Comparison of ENCODE assay signal across 10 cellular contexts in the genomic region with DNA sequence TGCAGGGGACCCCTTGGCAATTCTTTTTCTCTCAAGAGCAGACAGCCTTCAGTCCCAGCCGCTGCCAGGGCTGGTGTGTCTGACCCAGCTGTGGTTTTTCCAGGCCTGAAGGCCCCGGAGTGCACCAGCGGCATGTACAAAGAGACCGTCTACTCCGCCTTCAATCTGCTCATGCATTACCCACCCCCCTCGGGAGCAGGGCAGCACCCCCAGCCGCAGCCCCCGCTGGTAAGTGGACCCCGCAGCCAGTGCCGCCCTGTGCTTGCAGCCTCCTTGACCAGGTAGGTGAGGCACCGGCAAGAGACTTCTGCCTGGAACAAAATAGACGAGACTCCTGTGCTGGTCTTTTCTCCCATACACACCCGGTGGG. TPM values are rescaled to one million over a fixed set of nuclear protein-coding genes. Genes with fewer than 3 reads are reported as not detected.
DNase-seq lines count a peak whose midpoint lies in the region; ATAC-seq, FAIRE-seq and TF ChIP-seq lines count a peak whose summit lies in the region.
"Had no signal": no experiment of that assay in that cellular context is flagged by ENCODE, and none has a peak within 500 bp of the region (broad histone marks: within the 10 kb centered on the region; RNA-seq: fewer than 3 reads in every experiment).

No MANE protein-coding gene starts in this region.

- TF ChIP-seq CTCF in HepG2 (CRISPR knock-in tag; IDR thresholded peaks at IDR 0.05), result no peak
- no peak for TF ChIP-seq CTCF in right lobe of liver (IDR thresholded peaks at IDR 0.05)
- no peak for TF ChIP-seq CTCF in mucosa of descending colon (IDR thresholded peaks at IDR 0.05)

- H3K27me3 ChIP-seq in HepG2 (ENCODE audit: control insufficient read depth in 1 of 2, insufficient read depth in 2 of 2, low read length in 2 of 2), result peaks cover 2 to 22% of the 10 kb centered on the region in 2 experiments; a peak in 3 of 5 replicates
- H3K27me3 ChIP-seq in right lobe of liver, result no peaks in the 10 kb centered on the region

- peak overlapping the region; percentile 93 for H3K27ac Mint-ChIP-seq in activated naive CD8-positive, alpha-beta T cell treated with anti-CD3 and anti-CD28 coated beads, Interleukin-2, amount 10 ng/mL, durations not matched to agents 7 days and 5 days

- H3K9ac ChIP-seq in HepG2 (ENCODE audit: insufficient read depth, low read depth, low read length), result peak overlapping the region; percentile 75; the same call in 1 of the 2 replicates

- TF ChIP-seq EP300 in HepG2 (IDR thresholded peaks at IDR 0.05; ENCODE audit: low read depth in 2 of 2, low read length in 2 of 2) (no peak), HepG2 (CRISPR knock-in tag; IDR thresholded peaks at IDR 0.05; ENCODE audit: borderline replicate concordance) (no peak)

- no peaks in the 10 kb centered on the region for H3K9me3 Mint-ChIP-seq in activated naive CD8-positive, alpha-beta T cell treated with anti-CD3 and anti-CD28 coated beads, Interleukin-2, amount 10 ng/mL, durations not matched to agents 7 days and 5 days

- H3K4me1 ChIP-seq in HepG2 (ENCODE audit: insufficient read depth, low read length) (peaks cover 64% of the 10 kb centered on the region), right lobe of liver (peaks cover 0 to 8% (median 2%) of the 10 kb centered on the region in 4 donors), mucosa of descending colon (ENCODE audit: low read depth) (peaks cover 15% of the 10 kb centered on the region)

- ATAC-seq in HepG2, result 0 out of 3 replicates have a peak, but pooled peaks have one; percentile 2
- ATAC-seq in right lobe of liver, result no peak
- no peak for ATAC-seq in activated naive CD8-positive, alpha-beta T cell treated with anti-CD3 and anti-CD28 coated beads, Interleukin-2, amount 10 ng/mL, durations not matched to agents 7 days and 5 days (ENCODE audit: low read depth)
- no peak for ATAC-seq in mucosa of descending colon
- ATAC-seq in HG03571 (IDR thresholded peaks at IDR 0.05; ENCODE audit: unreplicated experiment), result no peak
- no peak for ATAC-seq in GM21825 (IDR thresholded peaks at IDR 0.05; ENCODE audit: unreplicated experiment)

- H3K27me3 Mint-ChIP-seq in activated naive CD8-positive, alpha-beta T cell treated with anti-CD3 and anti-CD28 coated beads, Interleukin-2, amount 10 ng/mL, durations not matched to agents 7 days and 5 days, result no peaks in the 10 kb centered on the region

- no peaks in the 10 kb centered on the region for H3K9me3 ChIP-seq in HepG2 (ENCODE audit: low read length)
- H3K9me3 ChIP-seq in right lobe of liver, result no peaks in the 10 kb centered on the region
- H3K9me3 ChIP-seq in mucosa of descending colon, result no peaks in the 10 kb centered on the region

- DNase-seq in HepG2 (ENCODE audit: low spot score), result no peak
- no peak for DNase-seq in right lobe of liver
- peak; percentile 51 for DNase-seq in activated naive CD8-positive, alpha-beta T cell treated with anti-CD3 and anti-CD28 coated beads, Interleukin-2, amount 10 ng/mL, durations not matched to agents 7 days and 5 days
- DNase-seq in mucosa of descending colon, result peak in 2 of 3 donors; percentile 48 to 59
- DNase-seq in COR-L47 (lab: John Stamatoyannopoulos, UW), result no peak
- no peak for DNase-seq in NOMO-1 (lab: John Stamatoyannopoulos, UW; ENCODE audit: unreplicated experiment in 2 of 2)
- DNase-seq: DMS79 treated with DMSO at 0.1 percent for 48 hours, NCI-H2081 treated with DMSO at 0.1 percent for 48 hours had no signal

- BruUV-seq in HepG2 (replicated peaks; lab: Mats Ljungman, UMichigan), result no TSS peak

- H3K36me3 ChIP-seq in HepG2 (replicated peaks in 1 of 2; ENCODE audit: control insufficient read depth in 1 of 2, insufficient read depth in 2 of 2, low read length in 2 of 2) (peaks cover 3 to 12% of the 10 kb centered on the region in 2 experiments; a peak in 3 of 5 replicates), right lobe of liver (no peaks in the 10 kb centered on the region), mucosa of descending colon (ENCODE audit: low read depth) (no peaks in the 10 kb centered on the region)

- peak overlapping the region; percentile 77 for H3K4me3 Mint-ChIP-seq in activated naive CD8-positive, alpha-beta T cell treated with anti-CD3 and anti-CD28 coated beads, Interleukin-2, amount 10 ng/mL, durations not matched to agents 7 days and 5 days

- peak overlapping the region; percentile 77 for H3K4me2 ChIP-seq in HepG2 (ENCODE audit: low read depth, low read length)

- TF ChIP-seq POLR2A in HepG2 (IDR thresholded peaks at IDR 0.05; ENCODE audit: insufficient read depth in 1 of 2, low read depth in 2 of 2, low read length in 2 of 2) (no peak), right lobe of liver (IDR thresholded peaks at IDR 0.05) (no peak)

- in situ Hi-C loops in HepG2 (cut with HindIII; ENCODE audit: extremely low pct_ligation_motif_present, low pct_unique_long_range_greater_than_20kb), result no loop called here

- peaks cover 65% of the 10 kb centered on the region for H3K4me1 Mint-ChIP-seq in activated naive CD8-positive, alpha-beta T cell treated with anti-CD3 and anti-CD28 coated beads, Interleukin-2, amount 10 ng/mL, durations not matched to agents 7 days and 5 days

- 61% methylated on average over 6 of the region's 13 CpGs for WGBS in HepG2 (ENCODE audit: low lambda C conversion rate)
- WGBS in right lobe of liver (ENCODE audit: insufficient coverage, low coverage, low lambda C conversion rate, missing lambda C conversion rate), result 61% methylated on average over 5 of the region's 13 CpGs

- POLR2A ChIA-PET in HepG2 (lab: Yijun Ruan, JAX), result interaction anchor here (0.9 to 3.9 kb wide), 4 partner anchors 16 to 62 kb away, joined by 3 to 40 read pairs (median 6); no protein-coding TSS in a partner anchor
- POLR2A ChIA-PET in activated naive CD8-positive, alpha-beta T cell treated with anti-CD3 and anti-CD28 coated beads, Interleukin-2, amount 10 ng/mL, durations not matched to agents 7 days and 5 days (lab: Charles Lee), result interaction anchor here (0.8 to 10.5 kb wide), 5 partner anchors 10 to 24 kb away, joined by 3 to 174 read pairs (median 16); no protein-coding TSS in a partner anchor

- H3K36me3 Mint-ChIP-seq in activated naive CD8-positive, alpha-beta T cell treated with anti-CD3 and anti-CD28 coated beads, Interleukin-2, amount 10 ng/mL, durations not matched to agents 7 days and 5 days, result peaks cover 26% of the 10 kb centered on the region

- CTCF ChIA-PET in HepG2 (lab: Yijun Ruan, JAX; ENCODE audit: low intra/inter-chr PET ratio, low total read pairs), result interaction anchor here (1.0 kb wide), 1 partner anchor 76 kb away, joined by 4 read pairs; no protein-coding TSS in a partner anchor

- H3K4me3 ChIP-seq in HepG2 (replicated peaks in 1 of 3; ENCODE audit: insufficient read depth in 1 of 3, low read depth in 2 of 3, low read length in 3 of 3) (peak overlapping the region; percentile 68 to 80 (median 78); a peak in 5 of 6 replicates), right lobe of liver (peak overlapping the region in 1 of 3 donors; percentile 46), mucosa of descending colon (no peak overlapping the region)

- no peak for TF ChIP-seq RAD21 in HepG2 (CRISPR knock-in tag; IDR thresholded peaks at IDR 0.05)

- intact Hi-C loops in HepG2 (cut with micrococcal nuclease; ENCODE audit: unreplicated experiment) (no loop called here), right lobe of liver (cut with DNase I) (no loop called here), mucosa of descending colon (cut with DNase I, micrococcal nuclease) (no loop called here)

- no peak for FAIRE-seq in HepG2 (lab: Jason Lieb, UNC)

- no peaks in the 10 kb centered on the region for H4K20me1 ChIP-seq in HepG2 (ENCODE audit: insufficient read depth, low read length)

- no peak overlapping the region for H2AFZ ChIP-seq in HepG2 (ENCODE audit: low read length)

- peaks cover 2% of the 10 kb centered on the region for H3K79me2 ChIP-seq in HepG2 (ENCODE audit: insufficient read depth, low read length)

- H3K27ac ChIP-seq in HepG2 (ENCODE audit: extremely low read length, insufficient read depth, low read length), result no peak overlapping the region
- H3K27ac ChIP-seq in right lobe of liver, result no peak overlapping the region

TF ChIP-seq in HepG2, 621 proteins besides CTCF, POLR2A, EP300 and RAD21 (continues in another document):
- TF ChIP-seq HMGA1 (CRISPR knock-in tag; conservative IDR thresholded peaks at IDR 0.05) (no peak), ZMYM4 (CRISPR knock-in tag; IDR thresholded peaks at IDR 0.05) (no peak), XRCC5 (optimal IDR thresholded peaks at IDR 0.05; ENCODE audit: low read length) (no peak)

RNA-seq across cellular contexts. Expression of gene TCF7, which starts 1.3 kb away (rescaled TPM):
- total RNA-seq in HepG2 (2016; rRNA removed; fragmentation: Illumina TruSeq; extraction: Trizol) (6.8 and 7.9 TPM in 2 replicates), right lobe of liver (1 to 10 TPM; 2.0 to 3.8 (median 2.7) TPM), mucosa of descending colon (1 to 10 TPM; 1.9 to 6.8 (median 4.4) TPM)
- total RNA-seq in HepG2 (2016; cell fraction: cytosol; rRNA removed; fragmentation: Illumina TruSeq; extraction: Trizol; ENCODE audit: low read depth), result 5.3 and 5.4 TPM in 2 replicates
- total RNA-seq in HepG2 (2016; cell fraction: insoluble cytoplasmic fraction; rRNA removed; fragmentation: Illumina TruSeq; extraction: Trizol), result 7.1 and 8.8 TPM in 2 replicates
- 15.7 and 15.8 TPM in 2 replicates for total RNA-seq in HepG2 (2016; cell fraction: membrane; rRNA removed; fragmentation: Illumina TruSeq; extraction: Trizol)
- 10.0 and 10.9 TPM in 2 replicates for total RNA-seq in HepG2 (2016; cell fraction: nucleus; rRNA removed; fragmentation: Illumina TruSeq; extraction: Trizol)
- 6.3 and 9.0 TPM in 2 replicates for polyA plus RNA-seq in HepG2 (2011; rRNA removed)
- 4.8 and 5.8 TPM in 2 replicates for polyA plus RNA-seq in HepG2 (2011; cell fraction: cytosol; rRNA removed)
- 7.5 and 7.7 TPM in 2 replicates for polyA plus RNA-seq in HepG2 (2011; cell fraction: nucleus; rRNA removed)
- polyA plus RNA-seq in HepG2 (2012), result 8.6 and 11.4 TPM in 2 replicates
- polyA plus RNA-seq in HepG2 (2016; cell fraction: cytosol; fragmentation: Illumina TruSeq; extraction: Trizol; ENCODE audit: low read depth), result 21.6 and 22.8 TPM in 2 replicates
- 21.8 and 29.7 TPM in 2 replicates for polyA plus RNA-seq in HepG2 (2016; cell fraction: insoluble cytoplasmic fraction; fragmentation: Illumina TruSeq; extraction: Trizol; ENCODE audit: low read depth)
- 44.0 and 50.2 TPM in 2 replicates for polyA plus RNA-seq in HepG2 (2016; cell fraction: membrane; fragmentation: Illumina TruSeq; extraction: Trizol; ENCODE audit: low read depth)
- 25.7 and 28.7 TPM in 2 replicates for polyA plus RNA-seq in HepG2 (2016; cell fraction: nucleus; fragmentation: Illumina TruSeq; extraction: Trizol; ENCODE audit: insufficient read depth, low read depth)
- 0.19 and 20.5 TPM in 2 replicates for polyA minus RNA-seq in HepG2 (2011; rRNA and poly(A)+ RNA removed; ENCODE audit: low replicate concordance)
- polyA minus RNA-seq in HepG2 (2011; cell fraction: cytosol; rRNA and poly(A)+ RNA removed), result 3.3 and 5.4 TPM in 2 replicates
- polyA minus RNA-seq in HepG2 (2011; cell fraction: nucleus; rRNA and poly(A)+ RNA removed), result 15.2 and 18.2 TPM in 2 replicates
- total RNA-seq in activated naive CD8-positive, alpha-beta T cell treated with anti-CD3 and anti-CD28 coated beads, Interleukin-2, amount 10 ng/mL, durations not matched to agents 7 days and 5 days, result 100 to 1,000 TPM; 283 to 315 TPM

Comparison
In these comparisons a context has a peak if more than half of its experiments do, and no peak if none do; other contexts are left out.
1. DNase-seq: peak in activated naive CD8-positive, alpha-beta T cell treated with anti-CD3 and anti-CD28 coated beads, Interleukin-2, amount 10 ng/mL, durations not matched to agents 7 days and 5 days (single experiment) and mucosa of descending colon (2 of 3); none in HepG2 (single experiment), right lobe of liver (0 of 3), COR-L47 (single experiment) and NOMO-1 (0 of 2).
2. RNA of gene TCF7, which starts 1.3 kb away (total RNA-seq): 283 to 315 TPM in activated naive CD8-positive, alpha-beta T cell treated with anti-CD3 and anti-CD28 coated beads, Interleukin-2, amount 10 ng/mL, durations not matched to agents 7 days and 5 days; 5.3 to 15.8 TPM in HepG2, 1.9 to 6.8 TPM in mucosa of descending colon and 2.0 to 3.8 TPM in right lobe of liver; every median in the first group is over 10 times any median in the second.